In the genomic region with DNA sequence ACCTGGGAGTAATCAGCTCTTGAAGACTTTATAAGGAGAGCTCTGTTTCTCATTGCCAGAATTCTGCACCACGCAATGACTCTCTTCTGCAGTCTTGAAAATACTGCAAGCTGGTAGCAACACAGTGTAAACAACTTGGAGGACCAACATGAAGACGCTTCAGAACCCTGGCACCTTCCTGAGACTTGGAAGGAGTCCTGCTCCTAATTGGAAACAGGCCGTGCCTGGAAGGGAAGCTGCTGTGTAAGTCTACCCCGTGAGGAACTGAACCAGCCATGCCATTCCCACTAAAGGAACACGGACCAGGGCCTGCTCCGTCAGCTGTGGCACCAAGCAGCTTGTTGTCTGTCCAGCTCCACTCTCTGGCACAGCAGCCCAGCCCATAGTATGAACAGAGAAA, we compare ENCODE assay signal across 14 cellular contexts.
DNase-seq lines count a peak whose midpoint lies in the region; ATAC-seq and TF ChIP-seq lines count a peak whose summit lies in the region.
"Had no signal": no experiment of that assay in that cellular context is flagged by ENCODE, and none has a peak within 500 bp of the region (broad histone marks: within the 10 kb centered on the region; RNA-seq: fewer than 3 reads in every experiment).

No MANE protein-coding gene starts in this region.

- no peak for TF ChIP-seq CTCF in left lung (IDR thresholded peaks at IDR 0.05)

- H3K36me3 ChIP-seq in adipocyte (ENCODE audit: control insufficient read depth, insufficient read depth, low read length, severe bottlenecking) (no peaks in the 10 kb centered on the region), left lung (no peaks in the 10 kb centered on the region)
- H3K36me3 ChIP-seq: BLaER1 had no signal

- H3K4me3 ChIP-seq in adipocyte (ENCODE audit: low read length) = no peak overlapping the region
- H3K4me3 ChIP-seq in left lung = no peak overlapping the region
- H3K4me3 ChIP-seq: A549, BLaER1, K562 had no signal

- DNase-seq in GM04504 (ENCODE audit: low read depth) = peak; percentile 5
- peak; percentile 67 for DNase-seq in adipocyte (ENCODE audit: low read depth)
- DNase-seq in left lung = no peak
- no peak for DNase-seq in NOMO-1 (lab: John Stamatoyannopoulos, UW; ENCODE audit: unreplicated experiment in 2 of 2)
- no peak for DNase-seq in stimulated activated naive CD8-positive, alpha-beta T cell treated with anti-CD3 and anti-CD28 coated beads, Interleukin-15, Interleukin-2, amounts not matched to agents 100 U/mL and 50 U/mL, for 24 hours
- DNase-seq: AML-193; Caco-2; CD8-positive, alpha-beta memory T cell; GOT3; H9 had no signal

- no peak overlapping the region for H3K27ac ChIP-seq in left lung
- H3K27ac ChIP-seq: A549, BLaER1 had no signal

- H3K27me3 ChIP-seq in adipocyte (replicated peaks; ENCODE audit: control insufficient read depth, insufficient read depth, low read length) = no peaks in the 10 kb centered on the region
- no peaks in the 10 kb centered on the region for H3K27me3 ChIP-seq in left lung
- H3K27me3 ChIP-seq: BLaER1 had no signal

- no peaks in the 10 kb centered on the region for H3K9me3 ChIP-seq in adipocyte (ENCODE audit: control insufficient read depth, low read length)
- no peaks in the 10 kb centered on the region for H3K9me3 ChIP-seq in left lung
- H3K9me3 ChIP-seq: A549, BLaER1, Caco-2 had no signal

- intact Hi-C loops in left lung (cut with DNase I) = no loop called here

- ATAC-seq in left lung (peak; percentile 57), HG02973 (IDR thresholded peaks at IDR 0.05; ENCODE audit: unreplicated experiment) (no peak)
- ATAC-seq in stimulated activated naive CD8-positive, alpha-beta T cell treated with anti-CD3 and anti-CD28 coated beads, Interleukin-15, Interleukin-2, amounts not matched to agents 100 U/mL and 50 U/mL, for 24 hours = no peak
- ATAC-seq: A549, K562 had no signal

- H3K4me1 ChIP-seq in adipocyte (ENCODE audit: control insufficient read depth, insufficient read depth, low read length) = no peaks in the 10 kb centered on the region
- no peaks in the 10 kb centered on the region for H3K4me1 ChIP-seq in left lung
- H3K4me1 ChIP-seq: A549, BLaER1, Caco-2 had no signal

- H3K9ac ChIP-seq in adipocyte (ENCODE audit: low read length) = no peak overlapping the region
- H3K9ac ChIP-seq: BLaER1 had no signal

Comparison
In these comparisons a context has a peak if more than half of its experiments do, and no peak if none do; other contexts are left out.
1. DNase-seq: peak in GM04504 (single experiment) and adipocyte (single experiment); none in left lung (0 of 2), NOMO-1 (0 of 2) and stimulated activated naive CD8-positive, alpha-beta T cell treated with anti-CD3 and anti-CD28 coated beads, Interleukin-15, Interleukin-2, amounts not matched to agents 100 U/mL and 50 U/mL, for 24 hours (single experiment).